ENCODE assay signal across 19 cellular contexts in genomic region chr4:154039435-154040061, GRCh38.
A peak's percentile ranks its signal among the peaks of the same experiment; 100 is the strongest.
DNase-seq lines count a peak whose midpoint lies in the region; FAIRE-seq and TF ChIP-seq lines count a peak whose summit lies in the region.
"Had no signal": no experiment of that assay in that cellular context is flagged by ENCODE, and none has a peak within 500 bp of the region (broad histone marks: within the 10 kb centered on the region; RNA-seq: fewer than 3 reads in every experiment).

No MANE protein-coding gene starts in this region.

- DNase-seq in D721Med (ENCODE audit: insufficient read length, low spot score) = no peak
- peak; percentile 26 for DNase-seq in NCI-H1048 (lab: John Stamatoyannopoulos, UW)
- DNase-seq in NCI-H226 = peak; percentile 16
- DNase-seq in fibroblast of pulmonary artery (ENCODE audit: low read depth) = peak; percentile 10
- no peak for DNase-seq in esophagus squamous epithelium (lab: John Stamatoyannopoulos, UW)
- DNase-seq in activated T-cell treated with anti-CD3 and anti-CD28 coated beads for 4 hours = no peak
- DNase-seq in PC-9 = no peak
- DNase-seq: ACHN, AML-193, DND-41, HFFc6, NCI-H1092, NCI-H187 treated with DMSO at 0.1 percent for 48 hours, Peyer's patch, T-helper 2 cell had no signal

- 24 to 56% methylated on average over 2 of the region's 2 CpGs for WGBS in esophagus squamous epithelium, 2 donors

- H2AFZ ChIP-seq in PC-9 = no peak overlapping the region

- POLR2A ChIA-PET in PC-9 (lab: Charles Lee; ENCODE audit: unreplicated experiment) = no interaction called here

- no peaks in the 10 kb centered on the region for H3K79me2 ChIP-seq in PC-9 (ENCODE audit: low read depth)

- no peak overlapping the region for H3K4me3 ChIP-seq in fibroblast of pulmonary artery (replicated peaks; ENCODE audit: low read depth, low read length)
- H3K4me3 ChIP-seq in esophagus squamous epithelium = no peak overlapping the region
- no peak overlapping the region for H3K4me3 ChIP-seq in PC-9
- H3K4me3 ChIP-seq: Peyer's patch, SJSA1 had no signal

- intact Hi-C loops in esophagus squamous epithelium (cut with DNase I) = no loop called here
- intact Hi-C loops in PC-9 (cut with micrococcal nuclease; ENCODE audit: unreplicated experiment) = no loop called here

- BruUV-seq in PC-9 (replicated peaks; lab: Mats Ljungman, UMichigan) = no TSS peak

- no peaks in the 10 kb centered on the region for H3F3A ChIP-seq in PC-9 (ENCODE audit: insufficient read depth, low read depth)

- H4K20me1 ChIP-seq in PC-9 (ENCODE audit: insufficient read depth) = no peaks in the 10 kb centered on the region

- no peak for TF ChIP-seq CTCF in D721Med (IDR thresholded peaks at IDR 0.05; ENCODE audit: insufficient read depth, missing control alignments)
- TF ChIP-seq CTCF in fibroblast of pulmonary artery (IDR thresholded peaks at IDR 0.05; ENCODE audit: low read length, missing control alignments) = no peak
- no peak for TF ChIP-seq CTCF in esophagus squamous epithelium (IDR thresholded peaks at IDR 0.05)
- TF ChIP-seq CTCF in PC-9 (conservative IDR thresholded peaks at IDR 0.05) = no peak

- H3K27me3 ChIP-seq in esophagus squamous epithelium (peaks cover 0 to 6% (median 0%) of the 10 kb centered on the region in 4 donors), PC-9 (ENCODE audit: insufficient read depth, low read depth) (no peaks in the 10 kb centered on the region)
- H3K27me3 ChIP-seq: Peyer's patch, SJSA1 had no signal

- H3K36me3 ChIP-seq in esophagus squamous epithelium (no peaks in the 10 kb centered on the region), PC-9 (ENCODE audit: low read depth) (no peaks in the 10 kb centered on the region)
- H3K36me3 ChIP-seq: Peyer's patch, SJSA1 had no signal

- no peak overlapping the region for H3K27ac ChIP-seq in esophagus squamous epithelium
- no peak overlapping the region for H3K27ac ChIP-seq in PC-9
- H3K27ac ChIP-seq: C4-2B, HL-60, KMS-11, Peyer's patch, SJSA1 had no signal

- no peak for TF ChIP-seq POLR2A in esophagus squamous epithelium (IDR thresholded peaks at IDR 0.05)

- no peaks in the 10 kb centered on the region for H3K4me1 ChIP-seq in esophagus squamous epithelium
- H3K4me1 ChIP-seq in PC-9 (replicated peaks; ENCODE audit: insufficient read depth) = no peaks in the 10 kb centered on the region
- H3K4me1 ChIP-seq: Peyer's patch, SJSA1 had no signal

- H3K4me2 ChIP-seq in PC-9 = no peak overlapping the region
- H3K4me2 ChIP-seq: KMS-11 had no signal

- peak; percentile 61 for FAIRE-seq in D721Med (lab: Jason Lieb, UNC)

- H3K9me3 ChIP-seq in esophagus squamous epithelium (no peaks in the 10 kb centered on the region), PC-9 (ENCODE audit: insufficient read depth, low read depth) (no peaks in the 10 kb centered on the region)
- H3K9me3 ChIP-seq: Peyer's patch, SJSA1 had no signal

- CTCF ChIA-PET in PC-9 (lab: Charles Lee) = no interaction called here

- H3K9me2 ChIP-seq in PC-9 (ENCODE audit: insufficient read depth) = no peaks in the 10 kb centered on the region

Comparison
In these comparisons a context has a peak if more than half of its experiments do, and no peak if none do; other contexts are left out.
1. DNase-seq: peak in NCI-H1048 (single experiment), NCI-H226 (single experiment) and fibroblast of pulmonary artery (single experiment); none in D721Med (single experiment), esophagus squamous epithelium (single experiment), activated T-cell treated with anti-CD3 and anti-CD28 coated beads for 4 hours (single experiment) and PC-9 (0 of 2).